8 cellular contexts compared by ENCODE assay signal in genomic region chr12:6769003-6769389, GRCh38. TPM values are rescaled to one million over a fixed set of nuclear protein-coding genes. Genes with fewer than 3 reads are reported as not detected.
DNase-seq lines count a peak whose midpoint lies in the region; ATAC-seq and TF ChIP-seq lines count a peak whose summit lies in the region.

No MANE protein-coding gene starts in this region.

- no peak overlapping the region for H3K14ac ChIP-seq in H9 (ENCODE audit: insufficient read depth, low read length)

- no peaks in the 10 kb centered on the region for H3K9me3 Mint-ChIP-seq in H9

- H3K27ac Mint-ChIP-seq in H9 = peak overlapping the region; percentile 70 to 98 (median 95)

- H3K36me3 ChIP-seq in sigmoid colon = peaks cover 0 to 23% (median 6%) of the 10 kb centered on the region in 4 donors

- POLR2A ChIA-PET in RWPE1 (lab: Yijun Ruan, JAX; ENCODE audit: low non-redundant PET) = no interaction called here

- H4K8ac ChIP-seq in H9 (replicated peaks; ENCODE audit: insufficient read length, low read depth, low read length) = no peak overlapping the region

- TF ChIP-seq CTCF in H9 (conservative IDR thresholded peaks at IDR 0.05) = no peak
- TF ChIP-seq CTCF in RWPE1 (conservative IDR thresholded peaks at IDR 0.05; ENCODE audit: low read depth) = no peak
- no peak for TF ChIP-seq CTCF in sigmoid colon (IDR thresholded peaks at IDR 0.05)

- no CpG with 5 or more reads among the region's 6 CpGs for WGBS in H9 (ENCODE audit: extremely low coverage, insufficient read length, low lambda C conversion rate)
- 65 to 68% methylated on average over 6 of the region's 6 CpGs for WGBS in sigmoid colon, 2 donors

- no peaks in the 10 kb centered on the region for H3K9me3 ChIP-seq in H9 (ENCODE audit: control insufficient read depth, low read depth, low read length)
- no peaks in the 10 kb centered on the region for H3K9me3 ChIP-seq in sigmoid colon

- H4K20me1 ChIP-seq in H9 (ENCODE audit: control insufficient read depth, insufficient read depth, insufficient read length) = no peaks in the 10 kb centered on the region

- H3K79me2 ChIP-seq in H9 (ENCODE audit: insufficient read depth, low read length) = peaks cover 11% of the 10 kb centered on the region; the same call in 1 of the 2 replicates

- H4K5ac ChIP-seq in H9 (ENCODE audit: insufficient read length, low read depth, low read length) = no peak overlapping the region

- no peak overlapping the region for H2BK12ac ChIP-seq in H9 (ENCODE audit: insufficient read length, low read depth, low read length)

- TF ChIP-seq POLR2A in sigmoid colon (IDR thresholded peaks at IDR 0.05) = no peak

- H3K4me1 Mint-ChIP-seq in H9 = peaks cover 45 to 71% of the 10 kb centered on the region in 2 experiments

- H2BK20ac ChIP-seq in H9 (ENCODE audit: low read depth, low read length, poor library complexity, severe bottlenecking) = no peak overlapping the region

- H3K56ac ChIP-seq in H9 (ENCODE audit: insufficient read length, low read depth, low read length) = no peak overlapping the region

- no peak overlapping the region for H2BK15ac ChIP-seq in H9 (ENCODE audit: low read depth, low read length)

- H3K27ac ChIP-seq in H9 (ENCODE audit: insufficient read length, low read depth, low read length) (no peak overlapping the region), RWPE1 (peak overlapping the region; percentile 94), sigmoid colon (peak overlapping the region; percentile 93 to 99 (median 96))

- H3K23me2 ChIP-seq in H9 (ENCODE audit: insufficient read length, low read depth, low read length, poor library complexity, severe bottlenecking) = peaks cover 35% of the 10 kb centered on the region

- peak overlapping the region; percentile 82 to 92 for H3K4me3 Mint-ChIP-seq in H9

- H3K23ac ChIP-seq in H9 (ENCODE audit: insufficient read length, low read depth, low read length) = no peak overlapping the region

- no peak overlapping the region for H3T11ph ChIP-seq in H9 (ENCODE audit: low read length)

- no peak for ATAC-seq in esophagus mucosa

- no peak overlapping the region for H2BK120ac ChIP-seq in H9 (ENCODE audit: low read depth, low read length, poor library complexity, severe bottlenecking)

- H3K9ac ChIP-seq in H9 (ENCODE audit: extremely low read depth, insufficient read length, low read length) = no peak overlapping the region

- CTCF ChIA-PET in RWPE1 (lab: Yijun Ruan, JAX) = interaction anchor here (0.7 kb wide), 1 partner anchor 15 kb away, joined by 4 read pairs; no protein-coding TSS in a partner anchor

- H3K27me3 ChIP-seq in H9 (ENCODE audit: insufficient read depth, low read length) (peaks cover 1% of the 10 kb centered on the region; the same call in 1 of the 2 replicates), sigmoid colon (no peaks in the 10 kb centered on the region)

- TF ChIP-seq EP300 in sigmoid colon (IDR thresholded peaks at IDR 0.05) = no peak

- intact Hi-C loops in sigmoid colon (cut with DNase I) = loop anchor here (5.0 kb wide), 2 partner anchors 58 to 157 kb away; partner anchors contain the start of gene P3H3

- H3K4me2 ChIP-seq in H9 (ENCODE audit: insufficient read depth, insufficient read length, low read length) = peak overlapping the region; percentile 87

- no peaks in the 10 kb centered on the region for H3K79me1 ChIP-seq in H9 (ENCODE audit: insufficient read depth, low read depth, low read length, poor library complexity, severe bottlenecking)

- H3K4ac ChIP-seq in H9 (ENCODE audit: low read depth, low read length) = no peak overlapping the region

- H2AFZ ChIP-seq in H9 (ENCODE audit: low read length) = no peak overlapping the region

- peak; percentile 91 for DNase-seq in H9
- DNase-seq in RWPE1 (ENCODE audit: low spot score) = no peak
- DNase-seq in fibroblast of peridontal ligament (ENCODE audit: extremely low read depth) = peak; percentile 40
- DNase-seq in sigmoid colon = peak; percentile 88
- no peak for DNase-seq in KG1 (lab: John Stamatoyannopoulos, UW)
- no peak for DNase-seq in Ammon's horn (ENCODE audit: low spot score)
- DNase-seq in activated gamma-delta T cell treated with Interleukin-2 at 50 U/mL for 16 hours = no peak

- H4K91ac ChIP-seq in H9 (ENCODE audit: insufficient read length, low read depth, low read length) = no peak overlapping the region

- no peak overlapping the region for H2BK5ac ChIP-seq in H9 (ENCODE audit: insufficient read length, low read length)

- no peak overlapping the region for H3K18ac ChIP-seq in H9 (ENCODE audit: insufficient read length, low read depth, low read length)

- peaks cover 23 to 32% (median 28%) of the 10 kb centered on the region in 3 experiments; a peak in 6 of 7 replicates for H3K36me3 Mint-ChIP-seq in H9 (ENCODE audit: insufficient read depth in 1 of 3, low read depth in 3 of 3)

- H3K27me3 Mint-ChIP-seq in H9 (ENCODE audit: low read depth) = peaks cover 15% of the 10 kb centered on the region

- peaks cover 10% of the 10 kb centered on the region for H3K4me1 ChIP-seq in H9 (ENCODE audit: insufficient read depth, low read length)
- H3K4me1 ChIP-seq in sigmoid colon = peaks cover 0 to 84% (median 78%) of the 10 kb centered on the region in 4 donors

- no peak overlapping the region for H2AK5ac ChIP-seq in H9 (ENCODE audit: insufficient read length, low read length)

- peak overlapping the region; percentile 61 to 94 (median 91) for H3K4me3 ChIP-seq in sigmoid colon

RNA-seq across cellular contexts. Expression of gene PTMS, which starts 2.8 kb away (rescaled TPM):
- 422 and 438 TPM in 2 replicates for total RNA-seq in H9 (2021)
- total RNA-seq in sigmoid colon = 100 to 1,000 TPM; 196 to 392 (median 255) TPM
- 100 to 1,000 TPM in 2 of 3 donors, 10 to 100 TPM in 1; 93.2 to 198 (median 174) TPM for polyA plus RNA-seq in sigmoid colon
- 234 TPM for total RNA-seq in esophagus mucosa

RNA-seq across cellular contexts. Expression of gene LAG3, which starts 3.3 kb away (rescaled TPM):
- 1.7 and 2.2 TPM in 2 replicates for total RNA-seq in H9 (2021)
- 1 to 10 TPM; 1.4 to 6.9 (median 3.0) TPM for total RNA-seq in sigmoid colon
- 1 to 10 TPM in 2 of 3 donors, under 1 TPM in 1; 0.60 to 4.2 (median 1.4) TPM for polyA plus RNA-seq in sigmoid colon
- not detected for total RNA-seq in esophagus mucosa

RNA-seq across cellular contexts. Expression of gene MLF2, which starts 16.1 kb away (rescaled TPM):
- total RNA-seq in H9 (2021) = 244 and 258 TPM in 2 replicates
- total RNA-seq in sigmoid colon = 100 to 1,000 TPM; 148 to 163 (median 159) TPM
- 100 to 1,000 TPM; 157 to 220 (median 178) TPM for polyA plus RNA-seq in sigmoid colon
- 122 TPM for total RNA-seq in esophagus mucosa

RNA-seq across cellular contexts. Expression of gene CD4, which starts 20.3 kb away (rescaled TPM):
- total RNA-seq in H9 (2021) = 0.88 and 1.1 TPM in 2 replicates
- 10 to 100 TPM in 3 of 4 donors, 1 to 10 TPM in 1; 2.5 to 12.8 (median 11.5) TPM for total RNA-seq in sigmoid colon
- polyA plus RNA-seq in sigmoid colon = 10 to 100 TPM in 2 of 3 donors, 1 to 10 TPM in 1; 4.8 to 29.7 (median 26.6) TPM
- 2.2 TPM for total RNA-seq in esophagus mucosa

RNA-seq across cellular contexts. Expression of gene COPS7A, which starts 45.1 kb away (rescaled TPM):
- total RNA-seq in H9 (2021) = 34.2 and 35.9 TPM in 2 replicates
- 10 to 100 TPM; 51.3 to 69.3 (median 60.1) TPM for total RNA-seq in sigmoid colon
- polyA plus RNA-seq in sigmoid colon = 10 to 100 TPM; 48.6 to 52.5 (median 52.3) TPM
- total RNA-seq in esophagus mucosa = 54.3 TPM

Comparison
In these comparisons a context has a peak if more than half of its experiments do, and no peak if none do; other contexts are left out.
1. DNase-seq: peak in H9 (single experiment), fibroblast of peridontal ligament (single experiment) and sigmoid colon (single experiment); none in RWPE1 (single experiment), KG1 (single experiment), Ammon's horn (single experiment) and activated gamma-delta T cell treated with Interleukin-2 at 50 U/mL for 16 hours (single experiment).